Comparison of ENCODE assay signal across 27 cellular contexts in genomic region chrX:43974736-43975135, GRCh38. TPM values are rescaled to one million over a fixed set of nuclear protein-coding genes. Genes with fewer than 3 reads are reported as not detected.
"Had no signal": no experiment of that assay in that cellular context is flagged by ENCODE, and none has a peak within 500 bp of the region (broad histone marks: within the 10 kb centered on the region; RNA-seq: fewer than 3 reads in every experiment).

No MANE protein-coding gene starts in this region.

- H3K4me1 ChIP-seq: adrenal gland had no signal

- H3K9me3 Mint-ChIP-seq: T-helper 1 cell treated with Interleukin-12 subunit alpha and Interleukin-12 subunit beta and Interleukin-4 antibody, amounts not matched to agents 30 μg/mL and 1 μg/mL, for 36 hours; WTC11 had no signal

- DNase-seq: activated CD4-positive, alpha-beta T cell treated with anti-CD3 and anti-CD28 coated beads for 48 hours; activated CD4-positive, alpha-beta T cell treated with anti-CD3 and anti-CD28 coated beads, Interleukin-2, amount 50 U/mL, for 4 hours; activated CD4-positive, CD25-positive, alpha-beta regulatory T cell treated with anti-CD3 and anti-CD28 coated beads, Interleukin-2, amount 50 U/mL, for 72 hours; activated CD8-positive, alpha-beta memory T cell treated with anti-CD3 and anti-CD28 coated beads, Interleukin-2, amount 50 U/mL, for 48 hours; activated CD8-positive, alpha-beta T cell treated with anti-CD3 and anti-CD28 coated beads, Interleukin-2, amount 10 ng/mL, durations not matched to agents 7 days and 5 days; activated naive CD4-positive, alpha-beta T cell treated with anti-CD3 and anti-CD28 coated beads, Interleukin-2, amount 50 U/mL, for 16 hours; activated naive CD8-positive, alpha-beta T cell treated with anti-CD3 and anti-CD28 coated beads, Interleukin-2, amount 10 ng/mL, durations not matched to agents 7 days and 5 days; activated T-cell treated with anti-CD3 and anti-CD28 coated beads, Interleukin-2, amount 50 U/mL, for 1 hour; adrenal gland; anterior cingulate cortex; central memory CD4-positive, alpha-beta T cell; Kasumi-1; KBM-7; MV-4-11; NCI-H1092 treated with DMSO at 0.1 percent for 48 hours; NCI-H1436; NCI-H1694 treated with DMSO at 0.1 percent for 48 hours; NCI-H2029 treated with DMSO at 0.1 percent for 48 hours; NCI-H345; NCI-H510A; NCI-H526 treated with DMSO at 0.1 percent for 48 hours; NCI-H82; SHP77 treated with DMSO at 0.1 percent for 48 hours had no signal

- H3K36me3 Mint-ChIP-seq: activated naive CD8-positive, alpha-beta T cell treated with anti-CD3 and anti-CD28 coated beads, Interleukin-2, amount 10 ng/mL, durations not matched to agents 7 days and 5 days; WTC11 had no signal

- H3K9me3 ChIP-seq: adrenal gland had no signal

- H3K36me3 ChIP-seq: adrenal gland had no signal

- H3K4me3 Mint-ChIP-seq: activated CD8-positive, alpha-beta T cell treated with anti-CD3 and anti-CD28 coated beads, Interleukin-2, amount 10 ng/mL, durations not matched to agents 7 days and 5 days; activated naive CD8-positive, alpha-beta T cell treated with anti-CD3 and anti-CD28 coated beads, Interleukin-2, amount 10 ng/mL, durations not matched to agents 7 days and 5 days; T-helper 1 cell treated with Interleukin-12 subunit alpha and Interleukin-12 subunit beta and Interleukin-4 antibody, amounts not matched to agents 30 μg/mL and 1 μg/mL, for 36 hours had no signal

- ATAC-seq: activated CD8-positive, alpha-beta T cell treated with anti-CD3 and anti-CD28 coated beads, Interleukin-2, amount 10 ng/mL, durations not matched to agents 7 days and 5 days; WTC11 had no signal

- H3K4me3 ChIP-seq: adrenal gland had no signal

- H3K27ac Mint-ChIP-seq: activated CD8-positive, alpha-beta T cell treated with anti-CD3 and anti-CD28 coated beads, Interleukin-2, amount 10 ng/mL, durations not matched to agents 7 days and 5 days; activated naive CD8-positive, alpha-beta T cell treated with anti-CD3 and anti-CD28 coated beads, Interleukin-2, amount 10 ng/mL, durations not matched to agents 7 days and 5 days; T-helper 1 cell treated with Interleukin-12 subunit alpha and Interleukin-12 subunit beta and Interleukin-4 antibody, amounts not matched to agents 30 μg/mL and 1 μg/mL, for 36 hours; WTC11 had no signal

- H3K27ac ChIP-seq: adrenal gland had no signal

- FAIRE-seq: bronchial epithelial cell had no signal

RNA-seq across cellular contexts. Expression of gene NDP, which starts 1.5 kb away (rescaled TPM):
- total RNA-seq: activated CD8-positive, alpha-beta T cell treated with anti-CD3 and anti-CD28 coated beads, Interleukin-2, amount 10 ng/mL, durations not matched to agents 7 days and 5 days; activated naive CD8-positive, alpha-beta T cell treated with anti-CD3 and anti-CD28 coated beads, Interleukin-2, amount 10 ng/mL, durations not matched to agents 7 days and 5 days; bronchial epithelial cell; SK-MEL-5 had no signal
